ENCODE assay signal across 21 cellular contexts in the genomic region with DNA sequence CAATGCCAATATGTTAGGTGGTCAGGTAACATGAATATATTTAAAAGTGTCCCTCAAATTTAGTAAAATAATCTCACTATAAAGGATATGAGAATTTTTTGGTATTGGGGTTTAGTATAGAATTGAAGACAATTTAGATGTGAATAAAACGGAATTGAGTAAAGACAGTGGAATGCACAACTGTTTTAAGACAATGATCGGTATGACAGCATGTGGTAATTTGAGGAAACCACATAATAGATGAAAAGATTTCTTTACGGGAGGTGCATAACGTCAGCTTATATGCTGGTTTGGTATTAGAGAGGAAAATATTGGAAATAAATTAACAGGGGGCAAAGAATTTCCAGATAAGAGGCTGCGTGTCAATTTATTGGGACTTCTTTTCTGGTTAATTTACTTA.
A peak's percentile ranks its signal among the peaks of the same experiment; 100 is the strongest.
DNase-seq lines count a peak whose midpoint lies in the region; ATAC-seq and TF ChIP-seq lines count a peak whose summit lies in the region.
"Had no signal": no experiment of that assay in that cellular context is flagged by ENCODE, and none has a peak within 500 bp of the region (broad histone marks: within the 10 kb centered on the region; RNA-seq: fewer than 3 reads in every experiment).

No MANE protein-coding gene starts in this region.

- CTCF ChIA-PET in mammary epithelial cell (lab: Charles Lee; ENCODE audit: low non-redundant PET), result no interaction called here

- H3K27ac ChIP-seq in mammary epithelial cell (ENCODE audit: insufficient read depth, low read depth, low read length) (no peak overlapping the region), breast epithelium (no peak overlapping the region), gastrocnemius medialis (no peak overlapping the region)
- H3K27ac ChIP-seq: 22Rv1; BLaER1 treated with 17β-estradiol and CSF1 and Interleukin-3, amounts not matched to agents 10 nM and 100 nM had no signal

- 20% methylated on average over 5 of the region's 5 CpGs for WGBS in mammary epithelial cell (ENCODE audit: low coverage, missing lambda C conversion rate)

- H3K27me3 ChIP-seq in mammary epithelial cell (ENCODE audit: insufficient read depth, low read length), result no peaks in the 10 kb centered on the region
- H3K27me3 ChIP-seq in breast epithelium, result no peaks in the 10 kb centered on the region
- no peaks in the 10 kb centered on the region for H3K27me3 ChIP-seq in gastrocnemius medialis
- H3K27me3 ChIP-seq: BLaER1 treated with 17β-estradiol and CSF1 and Interleukin-3, amounts not matched to agents 10 nM and 100 nM had no signal

- ATAC-seq in gastrocnemius medialis (no peak), left ventricle myocardium superior (no peak), GM18907 (IDR thresholded peaks at IDR 0.05; ENCODE audit: unreplicated experiment) (no peak), HG02870 (IDR thresholded peaks at IDR 0.05; ENCODE audit: unreplicated experiment) (no peak)

- H3K79me2 ChIP-seq in mammary epithelial cell (ENCODE audit: insufficient read depth, low read length), result no peaks in the 10 kb centered on the region

- in situ Hi-C loops in mammary epithelial cell (cut with MboI; ENCODE audit: low sequenced_read_pairs in 2 of 2), result no loop called here
- in situ Hi-C loops in gastrocnemius medialis (cut with MboI; ENCODE audit: low sequenced_read_pairs in 4 of 4), result no loop called here

- DNase-seq in mammary epithelial cell, result peak; percentile 29
- DNase-seq in breast epithelium (ENCODE audit: low spot score in 2 of 2), result no peak
- DNase-seq in SW480 (ENCODE audit: low spot score), result peak; percentile 17
- peak; percentile 22 for DNase-seq in epithelial cell of esophagus (ENCODE audit: low read depth)
- DNase-seq in gastrocnemius medialis, result no peak
- no peak for DNase-seq in left ventricle myocardium superior
- DNase-seq: Caco-2; CD4-positive, alpha-beta memory T cell; DMS 273 treated with DMSO at 0.1 percent for 48 hours; DMS79 treated with DMSO at 0.1 percent for 48 hours; KG1; NCI-H1105; NCI-H2081; NCI-H2171; NCI-H345; NCI-H524 treated with DMSO at 0.1 percent for 48 hours; Right ventricle myocardium superior had no signal

- BruUV-seq in mammary epithelial cell (replicated peaks; lab: Mats Ljungman, UMichigan), result no TSS peak

- no peak for TF ChIP-seq POLR2A in breast epithelium (IDR thresholded peaks at IDR 0.05)
- no peak for TF ChIP-seq POLR2A in gastrocnemius medialis (IDR thresholded peaks at IDR 0.05)

- intact Hi-C loops in mammary epithelial cell (cut with micrococcal nuclease), result no loop called here
- intact Hi-C loops in breast epithelium (cut with DNase I; ENCODE audit: low total_unique reads), result no loop called here
- intact Hi-C loops in gastrocnemius medialis (cut with DNase I; ENCODE audit: low total_unique reads), result no loop called here
- intact Hi-C loops in left ventricle myocardium superior (cut with micrococcal nuclease), result no loop called here

- dilution Hi-C loops in mammary epithelial cell (cut with HindIII; ENCODE audit: low sequenced_read_pairs), result no loop called here

- H3K4me1 ChIP-seq in mammary epithelial cell (ENCODE audit: insufficient read depth, low read length), result peaks cover 12% of the 10 kb centered on the region
- no peaks in the 10 kb centered on the region for H3K4me1 ChIP-seq in breast epithelium
- H3K4me1 ChIP-seq in gastrocnemius medialis, result no peaks in the 10 kb centered on the region
- H3K4me1 ChIP-seq: BLaER1 treated with 17β-estradiol and CSF1 and Interleukin-3, amounts not matched to agents 10 nM and 100 nM; Caco-2 had no signal

- no peaks in the 10 kb centered on the region for H3K9me3 ChIP-seq in mammary epithelial cell (replicated peaks; ENCODE audit: insufficient read depth, low read length)
- H3K9me3 ChIP-seq in breast epithelium, result peaks cover 0 to 5% of the 10 kb centered on the region in 2 donors
- no peaks in the 10 kb centered on the region for H3K9me3 ChIP-seq in gastrocnemius medialis
- H3K9me3 ChIP-seq: BLaER1 treated with 17β-estradiol and CSF1 and Interleukin-3, amounts not matched to agents 10 nM and 100 nM; Caco-2 had no signal

- TF ChIP-seq CTCF in mammary epithelial cell (conservative IDR thresholded peaks at IDR 0.05 in 1 of 2, IDR thresholded peaks at IDR 0.05 in 1 of 2; ENCODE audit: extremely low read depth in 1 of 2, insufficient read depth in 1 of 2, low read depth in 1 of 2, low read length in 2 of 2), result no peak
- no peak for TF ChIP-seq CTCF in breast epithelium (IDR thresholded peaks at IDR 0.05)
- TF ChIP-seq CTCF in epithelial cell of esophagus (IDR thresholded peaks at IDR 0.05; ENCODE audit: insufficient read depth, low read depth, low read length, missing control alignments), result no peak
- TF ChIP-seq CTCF in gastrocnemius medialis (IDR thresholded peaks at IDR 0.05 in 4 of 5, conservative IDR thresholded peaks at IDR 0.05 in 1 of 5), result no peak

- H2AFZ ChIP-seq in mammary epithelial cell (ENCODE audit: low read depth, low read length), result no peak overlapping the region

- no peak overlapping the region for H3K4me3 ChIP-seq in mammary epithelial cell (replicated peaks in 1 of 3; ENCODE audit: insufficient read depth in 1 of 3, low read depth in 2 of 3, low read length in 3 of 3)
- H3K4me3 ChIP-seq in breast epithelium, result no peak overlapping the region
- H3K4me3 ChIP-seq in epithelial cell of esophagus (ENCODE audit: low read length), result no peak overlapping the region
- H3K4me3 ChIP-seq in gastrocnemius medialis, result no peak overlapping the region
- H3K4me3 ChIP-seq: BLaER1 treated with 17β-estradiol and CSF1 and Interleukin-3, amounts not matched to agents 10 nM and 100 nM had no signal

- no peak overlapping the region for H3K9ac ChIP-seq in mammary epithelial cell (ENCODE audit: insufficient read depth, low read length)
- H3K9ac ChIP-seq: BLaER1 treated with 17β-estradiol and CSF1 and Interleukin-3, amounts not matched to agents 10 nM and 100 nM had no signal

- peak overlapping the region; percentile 30 for H3K4me2 ChIP-seq in mammary epithelial cell (ENCODE audit: insufficient read depth, low read depth, low read length)
- H3K4me2 ChIP-seq: BLaER1 treated with 17β-estradiol and CSF1 and Interleukin-3, amounts not matched to agents 10 nM and 100 nM had no signal

- H3K36me3 ChIP-seq in mammary epithelial cell (ENCODE audit: insufficient read depth, low read length) (no peaks in the 10 kb centered on the region), breast epithelium (no peaks in the 10 kb centered on the region), gastrocnemius medialis (no peaks in the 10 kb centered on the region)
- H3K36me3 ChIP-seq: BLaER1 treated with 17β-estradiol and CSF1 and Interleukin-3, amounts not matched to agents 10 nM and 100 nM had no signal

- no peaks in the 10 kb centered on the region for H4K20me1 ChIP-seq in mammary epithelial cell (ENCODE audit: insufficient read depth, low read length)
- H4K20me1 ChIP-seq: BLaER1 treated with 17β-estradiol and CSF1 and Interleukin-3, amounts not matched to agents 10 nM and 100 nM had no signal

Comparison
In these comparisons a context has a peak if more than half of its experiments do, and no peak if none do; other contexts are left out.
1. DNase-seq: peak in mammary epithelial cell (single experiment), SW480 (single experiment) and epithelial cell of esophagus (single experiment); none in breast epithelium (0 of 2), gastrocnemius medialis (0 of 2) and left ventricle myocardium superior (single experiment).